ENCODE assay signal across 1 cellular context in genomic region chr21:38741976-38742309, GRCh38.
TF ChIP-seq lines count a peak whose summit lies in the region.

No MANE protein-coding gene starts in this region.

TF ChIP-seq in K562, 482 proteins besides CTCF, POLR2A, EP300 and RAD21 (continued from another document):
- TF ChIP-seq, protein P1, sequence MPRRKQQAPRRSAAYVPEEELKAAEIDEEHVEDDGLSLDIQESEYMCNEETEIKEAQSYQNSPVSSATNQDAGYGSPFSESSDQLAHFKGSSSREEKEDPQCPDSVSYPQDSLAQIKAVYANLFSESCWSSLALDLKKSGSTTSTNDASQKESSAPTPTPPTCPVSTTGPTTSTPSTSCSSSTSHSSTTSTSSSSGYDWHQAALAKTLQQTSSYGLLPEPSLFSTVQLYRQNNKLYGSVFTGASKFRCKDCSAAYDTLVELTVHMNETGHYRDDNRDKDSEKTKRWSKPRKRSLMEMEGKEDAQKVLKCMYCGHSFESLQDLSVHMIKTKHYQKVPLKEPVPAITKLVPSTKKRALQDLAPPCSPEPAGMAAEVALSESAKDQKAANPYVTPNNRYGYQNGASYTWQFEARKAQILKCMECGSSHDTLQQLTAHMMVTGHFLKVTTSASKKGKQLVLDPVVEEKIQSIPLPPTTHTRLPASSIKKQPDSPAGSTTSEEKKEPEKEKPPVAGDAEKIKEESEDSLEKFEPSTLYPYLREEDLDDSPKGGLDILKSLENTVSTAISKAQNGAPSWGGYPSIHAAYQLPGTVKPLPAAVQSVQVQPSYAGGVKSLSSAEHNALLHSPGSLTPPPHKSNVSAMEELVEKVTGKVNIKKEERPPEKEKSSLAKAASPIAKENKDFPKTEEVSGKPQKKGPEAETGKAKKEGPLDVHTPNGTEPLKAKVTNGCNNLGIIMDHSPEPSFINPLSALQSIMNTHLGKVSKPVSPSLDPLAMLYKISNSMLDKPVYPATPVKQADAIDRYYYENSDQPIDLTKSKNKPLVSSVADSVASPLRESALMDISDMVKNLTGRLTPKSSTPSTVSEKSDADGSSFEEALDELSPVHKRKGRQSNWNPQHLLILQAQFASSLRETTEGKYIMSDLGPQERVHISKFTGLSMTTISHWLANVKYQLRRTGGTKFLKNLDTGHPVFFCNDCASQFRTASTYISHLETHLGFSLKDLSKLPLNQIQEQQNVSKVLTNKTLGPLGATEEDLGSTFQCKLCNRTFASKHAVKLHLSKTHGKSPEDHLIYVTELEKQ (CRISPR knock-in tag; IDR thresholded peaks at IDR 0.05) = no peak
- TF ChIP-seq ZNF165 (CRISPR knock-in tag; IDR thresholded peaks at IDR 0.05; ENCODE audit: borderline replicate concordance) (no peak), TEAD4 (IDR thresholded peaks at IDR 0.05; ENCODE audit: low read length) (peak; percentile 13; the same call in 1 of the 2 replicates), TEAD4 (CRISPR knock-in tag; IDR thresholded peaks at IDR 0.05; ENCODE audit: borderline replicate concordance) (no peak), NFE2L1 (tag; IDR thresholded peaks at IDR 0.05; ENCODE audit: borderline replicate concordance, low read depth) (no peak)
- TF ChIP-seq, protein P2, sequence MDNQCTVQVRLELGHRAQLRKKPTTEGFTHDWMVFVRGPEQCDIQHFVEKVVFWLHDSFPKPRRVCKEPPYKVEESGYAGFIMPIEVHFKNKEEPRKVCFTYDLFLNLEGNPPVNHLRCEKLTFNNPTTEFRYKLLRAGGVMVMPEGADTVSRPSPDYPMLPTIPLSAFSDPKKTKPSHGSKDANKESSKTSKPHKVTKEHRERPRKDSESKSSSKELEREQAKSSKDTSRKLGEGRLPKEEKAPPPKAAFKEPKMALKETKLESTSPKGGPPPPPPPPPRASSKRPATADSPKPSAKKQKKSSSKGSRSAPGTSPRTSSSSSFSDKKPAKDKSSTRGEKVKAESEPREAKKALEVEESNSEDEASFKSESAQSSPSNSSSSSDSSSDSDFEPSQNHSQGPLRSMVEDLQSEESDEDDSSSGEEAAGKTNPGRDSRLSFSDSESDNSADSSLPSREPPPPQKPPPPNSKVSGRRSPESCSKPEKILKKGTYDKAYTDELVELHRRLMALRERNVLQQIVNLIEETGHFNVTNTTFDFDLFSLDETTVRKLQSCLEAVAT (IDR thresholded peaks at IDR 0.05) = no peak
- TF ChIP-seq, protein P3, sequence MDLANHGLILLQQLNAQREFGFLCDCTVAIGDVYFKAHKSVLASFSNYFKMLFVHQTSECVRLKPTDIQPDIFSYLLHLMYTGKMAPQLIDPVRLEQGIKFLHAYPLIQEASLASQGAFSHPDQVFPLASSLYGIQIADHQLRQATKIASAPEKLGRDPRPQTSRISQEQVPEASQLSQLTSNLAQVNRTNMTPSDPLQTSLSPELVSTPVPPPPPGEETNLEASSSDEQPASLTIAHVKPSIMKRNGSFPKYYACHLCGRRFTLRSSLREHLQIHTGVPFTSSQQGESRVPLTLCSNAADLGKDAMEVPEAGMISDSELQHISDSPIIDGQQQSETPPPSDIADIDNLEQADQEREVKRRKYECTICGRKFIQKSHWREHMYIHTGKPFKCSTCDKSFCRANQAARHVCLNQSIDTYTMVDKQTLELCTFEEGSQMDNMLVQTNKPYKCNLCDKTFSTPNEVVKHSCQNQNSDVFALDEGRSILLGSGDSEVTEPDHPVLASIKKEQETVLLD (IDR thresholded peaks at IDR 0.05) = no peak
